In the genomic region with DNA sequence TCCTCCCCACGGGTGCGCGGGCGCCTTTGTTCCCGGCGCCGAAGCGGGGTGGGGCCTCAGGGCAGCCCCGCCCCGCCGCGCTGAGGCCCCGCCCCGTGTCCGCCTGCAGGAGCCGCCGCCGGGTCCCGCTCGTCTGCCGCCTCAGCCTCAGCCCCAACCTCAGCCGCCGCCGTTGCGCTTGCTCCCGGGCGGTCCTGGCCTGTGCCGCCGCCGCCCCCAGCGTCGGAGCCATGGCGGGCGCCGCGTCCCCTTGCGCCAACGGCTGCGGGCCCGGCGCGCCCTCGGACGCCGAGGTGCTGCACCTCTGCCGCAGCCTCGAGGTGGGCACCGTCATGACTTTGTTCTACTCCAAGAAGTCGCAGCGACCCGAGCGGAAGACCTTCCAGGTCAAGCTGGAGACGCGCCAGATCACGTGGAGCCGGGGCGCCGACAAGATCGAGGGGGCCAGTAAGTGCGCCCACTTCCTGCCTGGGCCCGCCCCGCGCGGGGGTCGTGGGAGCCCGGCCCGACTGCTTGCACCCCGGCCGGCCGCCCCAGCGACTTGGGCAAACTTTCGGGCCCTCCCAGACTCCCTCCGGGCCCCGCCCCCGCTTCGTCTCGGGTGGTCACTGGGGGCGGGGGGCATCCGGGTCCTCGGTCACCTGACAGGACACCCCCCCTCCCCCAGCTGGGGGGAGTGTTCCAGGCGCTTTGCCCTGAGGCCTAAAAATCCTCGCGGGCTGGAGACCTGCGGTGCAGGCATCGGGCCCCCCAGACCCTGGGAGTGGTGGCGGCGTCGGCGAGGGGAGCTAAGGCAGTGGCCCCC, we compare ENCODE assay signal across 8 cellular contexts. TPM values are rescaled to one million over a fixed set of nuclear protein-coding genes. Genes with fewer than 3 reads are reported as not detected.
DNase-seq lines count a peak whose midpoint lies in the region; ATAC-seq, FAIRE-seq and TF ChIP-seq lines count a peak whose summit lies in the region.

A gene (plus strand): TSS at position 132 of the 805 bp plus-strand sequence. CDS start 99 bp downstream, at position 231.

- H3K27me3 ChIP-seq in H7 (ENCODE audit: control insufficient read depth, insufficient read depth, low read length) = no peaks in the 10 kb centered on the region
- H3K27me3 ChIP-seq in MM.1S (replicated peaks; ENCODE audit: insufficient read depth, low read length) = no peaks in the 10 kb centered on the region
- H3K27me3 ChIP-seq in pancreas = no peaks in the 10 kb centered on the region
- H3K27me3 ChIP-seq in thymus (ENCODE audit: control insufficient read depth, insufficient read depth) = no peaks in the 10 kb centered on the region

- peak; percentile 57 for ATAC-seq in SK-N-SH treated with all-trans-retinoic acid at 6 μM for 48 hours
- peak; percentile 79 to 86 (median 82) for ATAC-seq in pancreas

- H3K36me3 Mint-ChIP-seq in activated naive CD8-positive, alpha-beta T cell = peaks cover 4% of the 10 kb centered on the region

- H3K4me1 ChIP-seq in MM.1S (ENCODE audit: low read length) (peaks cover 14% of the 10 kb centered on the region; the same call in 1 of the 2 replicates), pancreas (peaks cover 0 to 3% (median 0%) of the 10 kb centered on the region in 3 donors), thymus (ENCODE audit: control insufficient read depth, insufficient read depth, low read length) (peaks cover 44% of the 10 kb centered on the region)

- DNase-seq in ELF-1 (ENCODE audit: low read depth, low spot score) (peak; percentile 90), H7 (peak; percentile 99), MM.1S (peak; percentile 77), head of caudate nucleus (peak; percentile 65 to 97 (median 90)), pancreas (peak; percentile 62 to 91 (median 80))

- no peak for FAIRE-seq in pancreas (lab: Jason Lieb, UNC)

- peak within 1 kb of the TSS; percentile 94 for H3K4me2 ChIP-seq in MM.1S (ENCODE audit: low read depth, low read length)

- H3K27ac Mint-ChIP-seq in activated naive CD8-positive, alpha-beta T cell = peak within 1 kb of the TSS; percentile 96

- H2AFZ ChIP-seq in MM.1S (ENCODE audit: low read length) = peak within 1 kb of the TSS; percentile 83

- H3K4me1 Mint-ChIP-seq in activated naive CD8-positive, alpha-beta T cell (ENCODE audit: low read depth) = peaks cover 59% of the 10 kb centered on the region

- intact Hi-C loops in head of caudate nucleus (cut with DNase I) = no loop called here
- intact Hi-C loops in pancreas (cut with DNase I) = no loop called here

- WGBS in pancreas, 2 donors = 1% methylated on average over 65 to 89 of the region's 89 CpGs
- WGBS in thymus = under 1% methylated on average over 89 of the region's 89 CpGs

- H4K20me1 ChIP-seq in MM.1S (ENCODE audit: insufficient read depth, low read length) = no peaks in the 10 kb centered on the region

- H3F3A ChIP-seq in MM.1S (ENCODE audit: insufficient read depth, low read length) = 0 out of 2 replicates have a peak, but pooled peaks cover 8% of the 10 kb centered on the region

- H3K27me3 Mint-ChIP-seq in activated naive CD8-positive, alpha-beta T cell = no peaks in the 10 kb centered on the region

- H3K36me3 ChIP-seq in H7 (replicated peaks; ENCODE audit: control insufficient read depth, insufficient read depth, low read length) (peaks cover 4% of the 10 kb centered on the region), MM.1S (replicated peaks; ENCODE audit: insufficient read depth, low read length) (no peaks in the 10 kb centered on the region), pancreas (no peaks in the 10 kb centered on the region), thymus (ENCODE audit: control insufficient read depth, insufficient read depth) (no peaks in the 10 kb centered on the region)

- H3K9me3 Mint-ChIP-seq in activated naive CD8-positive, alpha-beta T cell (ENCODE audit: low read depth) = no peaks in the 10 kb centered on the region

- peaks cover 52% of the 10 kb centered on the region for H3K79me2 ChIP-seq in MM.1S (ENCODE audit: low read length)

- H3K4me3 ChIP-seq in H7 (ENCODE audit: insufficient read depth, low read depth, low read length) (peak within 1 kb of the TSS; percentile 85), MM.1S (ENCODE audit: low read length) (peak within 1 kb of the TSS; percentile 88), pancreas (peak within 1 kb of the TSS; percentile 84 to 95 (median 90)), thymus (ENCODE audit: low read length) (peak within 1 kb of the TSS; percentile 93)

- H3K27ac ChIP-seq in MM.1S (ENCODE audit: low read length) (peak within 1 kb of the TSS; percentile 27; the same call in 1 of the 2 replicates), pancreas (peak within 1 kb of the TSS; percentile 83 to 93 (median 86)), thymus (ENCODE audit: low read depth) (peak within 1 kb of the TSS; percentile 98)

- TF ChIP-seq CTCF in MM.1S (IDR thresholded peaks at IDR 0.05; ENCODE audit: low read length) = no peak
- no peak for TF ChIP-seq CTCF in pancreas (IDR thresholded peaks at IDR 0.05)

- no peaks in the 10 kb centered on the region for H3K9me2 ChIP-seq in MM.1S (replicated peaks; ENCODE audit: insufficient read depth, low read length)

- H3K9ac ChIP-seq in MM.1S (ENCODE audit: low read length) = peak within 1 kb of the TSS; percentile 69

- H3K9me3 ChIP-seq in MM.1S (replicated peaks; ENCODE audit: insufficient read depth, low read length) (no peaks in the 10 kb centered on the region), pancreas (no peaks in the 10 kb centered on the region), thymus (ENCODE audit: control insufficient read depth) (no peaks in the 10 kb centered on the region)

- H3K4me3 Mint-ChIP-seq in activated naive CD8-positive, alpha-beta T cell = peak within 1 kb of the TSS; percentile 93

TF ChIP-seq in SK-N-SH treated with all-trans-retinoic acid at 6 μM for 48 hours, 23 proteins besides CTCF, POLR2A, EP300 and RAD21:
- TF ChIP-seq, protein P1, sequence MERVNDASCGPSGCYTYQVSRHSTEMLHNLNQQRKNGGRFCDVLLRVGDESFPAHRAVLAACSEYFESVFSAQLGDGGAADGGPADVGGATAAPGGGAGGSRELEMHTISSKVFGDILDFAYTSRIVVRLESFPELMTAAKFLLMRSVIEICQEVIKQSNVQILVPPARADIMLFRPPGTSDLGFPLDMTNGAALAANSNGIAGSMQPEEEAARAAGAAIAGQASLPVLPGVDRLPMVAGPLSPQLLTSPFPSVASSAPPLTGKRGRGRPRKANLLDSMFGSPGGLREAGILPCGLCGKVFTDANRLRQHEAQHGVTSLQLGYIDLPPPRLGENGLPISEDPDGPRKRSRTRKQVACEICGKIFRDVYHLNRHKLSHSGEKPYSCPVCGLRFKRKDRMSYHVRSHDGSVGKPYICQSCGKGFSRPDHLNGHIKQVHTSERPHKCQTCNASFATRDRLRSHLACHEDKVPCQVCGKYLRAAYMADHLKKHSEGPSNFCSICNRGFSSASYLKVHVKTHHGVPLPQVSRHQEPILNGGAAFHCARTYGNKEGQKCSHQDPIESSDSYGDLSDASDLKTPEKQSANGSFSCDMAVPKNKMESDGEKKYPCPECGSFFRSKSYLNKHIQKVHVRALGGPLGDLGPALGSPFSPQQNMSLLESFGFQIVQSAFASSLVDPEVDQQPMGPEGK (CRISPR knock-in tag; IDR thresholded peaks at IDR 0.05; ENCODE audit: borderline replicate concordance) = peak; percentile 94
- no peak for TF ChIP-seq ZNF565 (CRISPR knock-in tag; conservative IDR thresholded peaks at IDR 0.05; ENCODE audit: low read depth)
- TF ChIP-seq ZFP30 (CRISPR knock-in tag; IDR thresholded peaks at IDR 0.05) = 0 out of 2 replicates have a peak, but pooled peaks have one; percentile 7

RNA-seq across cellular contexts. Expression of the gene that starts here (rescaled TPM):
- 132 and 194 TPM in 2 replicates for total RNA-seq in H7 (2014; rRNA removed; shearing (Covaris generic))
- total RNA-seq in pancreas = 10 to 100 TPM in 5 of 6 donors, 1 to 10 TPM in 1; 9.9 to 38.9 (median 18.5) TPM
- polyA plus RNA-seq in pancreas (10 to 100 TPM; 40.6 to 41.7 TPM), thymus (126 TPM)

Comparison
In these comparisons a context has a peak if more than half of its experiments do, and no peak if none do; other contexts are left out.
1. Peak in every context shown above with its lines: DNase-seq, ATAC-seq, H3K4me3 ChIP-seq and H3K27ac ChIP-seq.
2. H3K27ac ChIP-seq: peak in every context shown above with its lines; median percentile 98 in thymus; 86 in pancreas; 27 in MM.1S.